33 cellular contexts compared by ENCODE assay signal in genomic region chr5:63916786-63917185, GRCh38. TPM values are rescaled to one million over a fixed set of nuclear protein-coding genes. Genes with fewer than 3 reads are reported as not detected.
DNase-seq lines count a peak whose midpoint lies in the region; ATAC-seq, FAIRE-seq and TF ChIP-seq lines count a peak whose summit lies in the region.
"Had no signal": no experiment of that assay in that cellular context is flagged by ENCODE, and none has a peak within 500 bp of the region (broad histone marks: within the 10 kb centered on the region; RNA-seq: fewer than 3 reads in every experiment).

No MANE protein-coding gene starts in this region.

- H3K27ac Mint-ChIP-seq in neural progenitor cell = no peak overlapping the region
- no peak overlapping the region for H3K27ac Mint-ChIP-seq in nephron progenitor cell
- H3K27ac Mint-ChIP-seq: activated T-cell treated with anti-CD3 and anti-CD28 coated beads, Interleukin-2, amount 50 U/mL, for 24 hours; memory B cell had no signal

- H3K36me3 ChIP-seq in bronchial epithelial cell (ENCODE audit: control insufficient read depth, insufficient read depth, low read length) (no peaks in the 10 kb centered on the region), neural progenitor cell (no peaks in the 10 kb centered on the region)
- H3K36me3 ChIP-seq: BLaER1, upper lobe of right lung had no signal

- H3F3A ChIP-seq in neural progenitor cell (ENCODE audit: low read depth) = no peaks in the 10 kb centered on the region

- no peak overlapping the region for H3K27ac ChIP-seq in neural progenitor cell
- H3K27ac ChIP-seq: BLaER1, dorsolateral prefrontal cortex, upper lobe of right lung, VCaP had no signal

- DNase-seq in EH (ENCODE audit: low read depth) (peak; percentile 2), RCC 7860 (ENCODE audit: low spot score) (peak; percentile 4), bronchial epithelial cell (ENCODE audit: low read depth) (peak; percentile 65), myocyte (ENCODE audit: low read depth) (peak; percentile 5), neural progenitor cell (ENCODE audit: low spot score) (no peak), dedifferentiated amniotic fluid mesenchymal stem cell (ENCODE audit: extremely low spot score) (no peak), nephron progenitor cell (no peak)
- DNase-seq: activated CD4-positive, alpha-beta T cell treated with anti-CD3 and anti-CD28 coated beads for 48 hours; activated T-cell treated with anti-CD3 and anti-CD28 coated beads, Interleukin-2, amount 50 U/mL, for 24 hours; COR-L47; DMS79; dorsolateral prefrontal cortex; head of caudate nucleus; left colon; MM.1S; NCI-H1436; NCI-H2171; NCI-H510A treated with DMSO at 0.1 percent for 48 hours; NK-92 treated with Interleukin-12 subunit alpha and Interleukin-12 subunit beta, amount 100 ng/mL, for 24 hours; occipital lobe; substantia nigra; upper lobe of right lung had no signal

- H3K9me3 Mint-ChIP-seq in neural progenitor cell (peaks cover 3% of the 10 kb centered on the region), nephron progenitor cell (no peaks in the 10 kb centered on the region)

- H3K27me3 ChIP-seq in bronchial epithelial cell (ENCODE audit: control insufficient read depth, insufficient read depth, low read length) (no peaks in the 10 kb centered on the region), neural progenitor cell (no peaks in the 10 kb centered on the region)
- H3K27me3 ChIP-seq: BLaER1, dorsolateral prefrontal cortex, upper lobe of right lung had no signal

- no peak for ATAC-seq in GM19452 (IDR thresholded peaks at IDR 0.05; ENCODE audit: unreplicated experiment)
- ATAC-seq: GM12878, HCT116, left colon, upper lobe of right lung had no signal

- no peaks in the 10 kb centered on the region for H3K79me2 ChIP-seq in neural progenitor cell (ENCODE audit: low read depth)

- H3K4me3 Mint-ChIP-seq in neural progenitor cell (no peak overlapping the region), nephron progenitor cell (no peak overlapping the region)
- H3K4me3 Mint-ChIP-seq: activated T-cell treated with anti-CD3 and anti-CD28 coated beads, Interleukin-2, amount 50 U/mL, for 24 hours; central memory CD8-positive, alpha-beta T cell; memory B cell had no signal

- no peaks in the 10 kb centered on the region for H3K27me3 Mint-ChIP-seq in neural progenitor cell (ENCODE audit: insufficient read depth, low read depth)
- H3K27me3 Mint-ChIP-seq in nephron progenitor cell (ENCODE audit: low read depth, poor library complexity) = peaks cover 3% of the 10 kb centered on the region
- H3K27me3 Mint-ChIP-seq: activated T-cell treated with anti-CD3 and anti-CD28 coated beads, Interleukin-2, amount 50 U/mL, for 24 hours; central memory CD8-positive, alpha-beta T cell; memory B cell had no signal

- H3K4me3 ChIP-seq in bronchial epithelial cell (ENCODE audit: low read depth, low read length) (no peak overlapping the region), neural progenitor cell (no peak overlapping the region)
- H3K4me3 ChIP-seq: BLaER1, dorsolateral prefrontal cortex, GM12878, upper lobe of right lung had no signal

- FAIRE-seq in RCC 7860 (lab: Jason Lieb, UNC) (no peak), bronchial epithelial cell (lab: Jason Lieb, UNC) (no peak)
- FAIRE-seq: GM12878 had no signal

- no peak overlapping the region for H3K9ac ChIP-seq in neural progenitor cell
- H3K9ac ChIP-seq: BLaER1 had no signal

- H4K20me1 ChIP-seq in neural progenitor cell (ENCODE audit: low read depth) = no peaks in the 10 kb centered on the region
- H4K20me1 ChIP-seq: BLaER1 had no signal

- no peak for TF ChIP-seq CTCF in bronchial epithelial cell (IDR thresholded peaks at IDR 0.05; ENCODE audit: insufficient read depth, low read length, severe bottlenecking)
- no peak for TF ChIP-seq CTCF in neural progenitor cell (IDR thresholded peaks at IDR 0.05)
- TF ChIP-seq CTCF in nephron progenitor cell (IDR thresholded peaks at IDR 0.05) = no peak

- H3K9me3 ChIP-seq in neural progenitor cell (ENCODE audit: low read depth) = no peaks in the 10 kb centered on the region
- H3K9me3 ChIP-seq: BLaER1, upper lobe of right lung had no signal

- H3K4me1 Mint-ChIP-seq in neural progenitor cell (peaks cover 10% of the 10 kb centered on the region), nephron progenitor cell (no peaks in the 10 kb centered on the region)
- H3K4me1 Mint-ChIP-seq: central memory CD8-positive, alpha-beta T cell; memory B cell had no signal

- peaks cover 3% of the 10 kb centered on the region for H3K4me1 ChIP-seq in neural progenitor cell
- H3K4me1 ChIP-seq: BLaER1, upper lobe of right lung had no signal

- H3K36me3 Mint-ChIP-seq in neural progenitor cell = no peaks in the 10 kb centered on the region
- no peaks in the 10 kb centered on the region for H3K36me3 Mint-ChIP-seq in nephron progenitor cell (ENCODE audit: low read depth)
- H3K36me3 Mint-ChIP-seq: memory B cell had no signal

- H3K4me2 ChIP-seq in neural progenitor cell = no peak overlapping the region
- H3K4me2 ChIP-seq: BLaER1 had no signal

- no peak overlapping the region for H2AFZ ChIP-seq in neural progenitor cell (replicated peaks)

RNA-seq across cellular contexts. Expression of gene HTR1A, which starts 45.5 kb away (rescaled TPM):
- total RNA-seq in bronchial epithelial cell (not detected in 2 replicates), myocyte (not detected in 2 replicates), neural progenitor cell (ENCODE audit: low replicate concordance) (0.22 TPM in 1 of 2 replicates, not detected in the other)
- not detected for polyA plus RNA-seq in myocyte (2012)
- total RNA-seq: A673; activated CD8-positive, alpha-beta memory T cell treated with anti-CD3 and anti-CD28 coated beads for 36 hours; GM12878; left colon; T-helper 2 cell treated with Interferon-gamma antibody and Interleukin-4, amounts not matched to agents 100 ng/mL and 5 ng/mL, for 36 hours; upper lobe of right lung had no signal
- polyA plus RNA-seq: adipose tissue, GM12878 had no signal

Comparison
In these comparisons a context has a peak if more than half of its experiments do, and no peak if none do; other contexts are left out.
1. DNase-seq: peak in EH (single experiment), RCC 7860 (single experiment), bronchial epithelial cell (single experiment) and myocyte (single experiment); none in neural progenitor cell (single experiment), dedifferentiated amniotic fluid mesenchymal stem cell (single experiment) and nephron progenitor cell (single experiment).